17 cellular contexts compared by ENCODE assay signal in the genomic region with DNA sequence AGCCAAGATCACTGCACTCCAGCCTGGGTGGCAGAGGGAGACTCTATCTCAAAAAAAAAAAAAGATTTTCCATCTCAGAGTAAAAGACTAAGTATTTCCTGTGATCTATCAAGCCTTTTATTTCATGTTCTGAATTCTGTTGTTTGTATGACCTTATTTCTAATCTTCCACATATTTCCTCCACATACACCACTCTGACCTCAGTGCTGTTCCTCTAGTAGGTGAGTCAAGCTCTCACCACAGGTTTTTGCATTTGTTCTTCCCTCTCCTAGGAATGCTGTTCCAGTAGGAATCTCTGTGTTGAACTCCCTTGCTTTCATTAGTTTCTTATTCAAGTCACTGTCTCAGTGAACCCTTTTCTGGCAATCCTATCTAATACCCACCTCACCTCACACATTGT.
DNase-seq lines count a peak whose midpoint lies in the region; ATAC-seq and TF ChIP-seq lines count a peak whose summit lies in the region.
"Had no signal": no experiment of that assay in that cellular context is flagged by ENCODE, and none has a peak within 500 bp of the region (broad histone marks: within the 10 kb centered on the region; RNA-seq: fewer than 3 reads in every experiment).

No MANE protein-coding gene starts in this region.

- no peak overlapping the region for H3K4me2 ChIP-seq in GM23248 (ENCODE audit: unreplicated experiment)
- H3K4me2 ChIP-seq: A549; BLaER1 treated with 17β-estradiol and CSF1 and Interleukin-3, amounts not matched to agents 10 nM and 100 nM had no signal

- H3K9me3 ChIP-seq in GM23248 (ENCODE audit: low read depth): no peaks in the 10 kb centered on the region
- H3K9me3 ChIP-seq: A549 had no signal

- no peaks in the 10 kb centered on the region for H4K20me1 ChIP-seq in GM23248 (ENCODE audit: insufficient read depth)
- H4K20me1 ChIP-seq: BLaER1 treated with 17β-estradiol and CSF1 and Interleukin-3, amounts not matched to agents 10 nM and 100 nM had no signal

- TF ChIP-seq CTCF in cardiac fibroblast (IDR thresholded peaks at IDR 0.05; ENCODE audit: low read depth, low read length): no peak

- no peak overlapping the region for H3K9ac ChIP-seq in GM23248
- H3K9ac ChIP-seq: BLaER1 treated with 17β-estradiol and CSF1 and Interleukin-3, amounts not matched to agents 10 nM and 100 nM had no signal

- H2AFZ ChIP-seq in GM23248: no peak overlapping the region

- peaks cover 20% of the 10 kb centered on the region for H3K4me1 ChIP-seq in GM23248 (ENCODE audit: insufficient read depth)
- H3K4me1 ChIP-seq: A549; BLaER1 treated with 17β-estradiol and CSF1 and Interleukin-3, amounts not matched to agents 10 nM and 100 nM had no signal

- in situ Hi-C loops in GM23248 (cut with MboI): no loop called here

- no peaks in the 10 kb centered on the region for H3K9me2 ChIP-seq in GM23248 (ENCODE audit: insufficient read depth)

- no peak overlapping the region for H3K27ac ChIP-seq in GM23248
- H3K27ac ChIP-seq: A549; BLaER1 treated with 17β-estradiol and CSF1 and Interleukin-3, amounts not matched to agents 10 nM and 100 nM had no signal

- peak; percentile 15 for DNase-seq in GM23248
- DNase-seq in NCI-H226: peak; percentile 48
- peak; percentile 10 to 41 for DNase-seq in cardiac fibroblast (ENCODE audit: low read depth in 2 of 2)
- peak; percentile 39 for DNase-seq in kidney tubule cell (ENCODE audit: low spot score)
- no peak for DNase-seq in islet precursor cell
- DNase-seq in NCI-H1694 treated with DMSO at 0.1 percent for 48 hours (lab: John Stamatoyannopoulos, UW): no peak
- DNase-seq: DMS79 treated with DMSO at 0.1 percent for 48 hours, GF-D8, MM.1S, NCI-H1092 treated with DMSO at 0.1 percent for 48 hours, NCI-H524 had no signal

- H3K79me2 ChIP-seq in GM23248 (ENCODE audit: insufficient read depth): no peaks in the 10 kb centered on the region

- no peaks in the 10 kb centered on the region for H3K36me3 ChIP-seq in GM23248 (ENCODE audit: low read depth)

- H3F3A ChIP-seq in GM23248 (ENCODE audit: insufficient read depth): no peaks in the 10 kb centered on the region

- no peaks in the 10 kb centered on the region for H3K27me3 ChIP-seq in GM23248 (replicated peaks; ENCODE audit: insufficient read depth)
- H3K27me3 ChIP-seq: BLaER1 treated with 17β-estradiol and CSF1 and Interleukin-3, amounts not matched to agents 10 nM and 100 nM had no signal

- no peak overlapping the region for H3K4me3 ChIP-seq in GM23248
- H3K4me3 ChIP-seq in cardiac fibroblast (replicated peaks in 1 of 2; ENCODE audit: low read depth in 2 of 2, low read length in 2 of 2): no peak overlapping the region
- H3K4me3 ChIP-seq: A549; BLaER1 treated with 17β-estradiol and CSF1 and Interleukin-3, amounts not matched to agents 10 nM and 100 nM had no signal

- ATAC-seq in HG03432 (IDR thresholded peaks at IDR 0.05; ENCODE audit: unreplicated experiment) (no peak), GM21825 (IDR thresholded peaks at IDR 0.05; ENCODE audit: unreplicated experiment) (no peak)
- ATAC-seq: A549, Panc1, Right ventricle myocardium inferior had no signal

Comparison
In these comparisons a context has a peak if more than half of its experiments do, and no peak if none do; other contexts are left out.
1. DNase-seq: peak in GM23248 (single experiment), NCI-H226 (single experiment), cardiac fibroblast (2 of 2) and kidney tubule cell (single experiment); none in islet precursor cell (single experiment) and NCI-H1694 treated with DMSO at 0.1 percent for 48 hours (single experiment).